ENCODE assay signal across 9 cellular contexts in the genomic region with DNA sequence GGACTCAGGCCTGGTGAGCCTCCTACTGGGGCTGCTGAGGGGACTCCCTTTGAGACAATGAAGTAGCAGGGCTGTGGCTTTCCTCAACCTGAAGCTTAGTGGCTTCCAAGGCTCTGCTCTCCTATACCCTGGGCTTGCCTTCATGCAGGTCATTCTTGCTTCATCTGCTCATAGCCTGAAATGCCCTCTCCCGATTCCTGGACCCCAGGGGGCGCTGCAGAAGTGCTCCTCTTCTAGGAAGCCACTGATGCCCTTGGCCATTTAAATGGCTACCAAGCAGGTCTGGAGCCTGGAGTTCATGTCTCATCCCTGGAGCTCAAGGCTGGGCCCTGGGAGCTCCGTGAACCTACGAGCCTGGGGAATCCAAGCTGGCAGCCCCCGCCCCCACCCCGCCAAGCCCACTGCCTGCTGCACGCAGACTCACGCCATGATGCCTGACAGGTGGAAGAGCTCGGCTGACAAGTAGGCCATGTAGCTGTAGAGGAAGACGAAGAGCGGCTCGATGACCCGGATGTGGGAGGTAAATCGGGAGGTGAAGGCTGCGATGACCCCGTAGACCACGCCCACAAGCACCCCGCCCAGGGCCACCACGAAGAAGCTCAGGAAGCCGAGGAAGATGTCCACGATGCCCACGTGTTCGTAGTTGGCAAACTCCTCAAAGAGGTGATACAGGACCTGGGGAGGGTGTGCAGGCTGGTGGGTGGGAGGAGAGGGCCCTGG. TPM values are rescaled to one million over a fixed set of nuclear protein-coding genes. Genes with fewer than 3 reads are reported as not detected.
DNase-seq lines count a peak whose midpoint lies in the region; ATAC-seq and TF ChIP-seq lines count a peak whose summit lies in the region.
"Had no signal": no experiment of that assay in that cellular context is flagged by ENCODE, and none has a peak within 500 bp of the region (broad histone marks: within the 10 kb centered on the region; RNA-seq: fewer than 3 reads in every experiment).

No MANE protein-coding gene starts in this region.

- peaks cover 45 to 72% of the 10 kb centered on the region in 2 donors for H3K36me3 Mint-ChIP-seq in CD14-positive monocyte

- peaks cover 0 to 2% (median 0%) of the 10 kb centered on the region in 3 donors for H3K27me3 Mint-ChIP-seq in CD14-positive monocyte (ENCODE audit: low read depth in 3 of 3)

- H3K27ac ChIP-seq in tibial artery = no peak overlapping the region
- H3K27ac ChIP-seq: pancreas had no signal

- H3K9me3 ChIP-seq in tibial artery = no peaks in the 10 kb centered on the region
- H3K9me3 ChIP-seq: pancreas had no signal

- H3K36me3 ChIP-seq in tibial artery = peaks cover 11 to 58% (median 19%) of the 10 kb centered on the region in 3 donors

- DNase-seq in CD14-positive monocyte (ENCODE audit: low spot score) (peak; percentile 56), UCSD-AML1 (lab: John Stamatoyannopoulos, UW; ENCODE audit: unreplicated experiment) (peak; percentile 74), left kidney (ENCODE audit: low read depth, low spot score) (peak; percentile 21), 8988T (no peak), NCI-H1694 treated with DMSO at 0.1 percent for 48 hours (lab: John Stamatoyannopoulos, UW) (no peak), tibial artery (no peak), Right ventricle myocardium inferior (ENCODE audit: missing footprints) (no peak)
- DNase-seq: pancreas had no signal

- no peak for ATAC-seq in Right ventricle myocardium inferior
- ATAC-seq: pancreas had no signal

- intact Hi-C loops in CD14-positive monocyte (cut with micrococcal nuclease) = loop anchor here in 1 of 2 donors (10.0 kb wide), 1 partner anchor 286 kb away; a partner anchor contains a TSS
- intact Hi-C loops in tibial artery (cut with DNase I; ENCODE audit: low total_unique reads) = loop anchor here (10.0 kb wide), 1 partner anchor 276 kb away; a partner anchor contains a TSS
- intact Hi-C loops in Right ventricle myocardium inferior (cut with DNase I) = no loop called here

- H3K27me3 ChIP-seq in tibial artery = no peaks in the 10 kb centered on the region
- H3K27me3 ChIP-seq: pancreas had no signal

- H3K4me3 Mint-ChIP-seq in CD14-positive monocyte = no peak overlapping the region

- H3K27ac Mint-ChIP-seq in CD14-positive monocyte = peak overlapping the region; percentile 58 to 99 (median 79)

- peaks cover 0 to 14% (median 8%) of the 10 kb centered on the region in 4 donors for H3K4me1 ChIP-seq in tibial artery

- peaks cover 0 to 2% (median 0%) of the 10 kb centered on the region in 7 donors for H3K9me3 Mint-ChIP-seq in CD14-positive monocyte

- H3K4me1 Mint-ChIP-seq in CD14-positive monocyte = peaks cover 59% of the 10 kb centered on the region

- no peak overlapping the region for H3K4me3 ChIP-seq in GM12875 (ENCODE audit: low read depth, low read length)
- H3K4me3 ChIP-seq in tibial artery = no peak overlapping the region
- H3K4me3 ChIP-seq: pancreas had no signal

- TF ChIP-seq CTCF in CD14-positive monocyte (IDR thresholded peaks at IDR 0.05) (peak; percentile 22), GM12875 (IDR thresholded peaks at IDR 0.05; ENCODE audit: borderline replicate concordance, insufficient read depth, low read depth, low read length) (peak; percentile 33; the same call in 1 of the 2 replicates), tibial artery (IDR thresholded peaks at IDR 0.05) (no peak)

RNA-seq across cellular contexts. Expression of a gene that starts 45.7 kb away (rescaled TPM):
- 1 to 10 TPM; 4.5 to 4.6 TPM for polyA plus RNA-seq in CD14-positive monocyte
- total RNA-seq in Right ventricle myocardium inferior = 20.2 TPM

Comparison
In these comparisons a context has a peak if more than half of its experiments do, and no peak if none do; other contexts are left out.
1. DNase-seq: peak in CD14-positive monocyte (single experiment), UCSD-AML1 (single experiment) and left kidney (single experiment); none in 8988T (single experiment), NCI-H1694 treated with DMSO at 0.1 percent for 48 hours (single experiment), tibial artery (0 of 2) and Right ventricle myocardium inferior (single experiment).
2. CTCF ChIP-seq: peak in CD14-positive monocyte (single experiment) and GM12875 (single experiment); none in tibial artery (0 of 2).